In genomic region chr3:59774613-59775012, GRCh38 we compare ENCODE assay signal across 10 cellular contexts.
DNase-seq lines count a peak whose midpoint lies in the region; TF ChIP-seq lines count a peak whose summit lies in the region.
"Had no signal": no experiment of that assay in that cellular context is flagged by ENCODE, and none has a peak within 500 bp of the region (broad histone marks: within the 10 kb centered on the region; RNA-seq: fewer than 3 reads in every experiment).

No MANE protein-coding gene starts in this region.

- POLR2A ChIA-PET in PC-9 (lab: Charles Lee; ENCODE audit: unreplicated experiment) = no interaction called here

- H3K4me1 ChIP-seq in trophoblast cell (ENCODE audit: control insufficient read depth in 1 of 2, insufficient read depth in 2 of 2, low read length in 2 of 2) (peaks cover 4 to 9% of the 10 kb centered on the region in 2 experiments), PC-9 (replicated peaks; ENCODE audit: insufficient read depth) (no peaks in the 10 kb centered on the region)
- H3K4me1 ChIP-seq: adrenal gland had no signal

- H4K91ac ChIP-seq in trophoblast cell (ENCODE audit: low read depth, low read length) = no peak overlapping the region

- no peak overlapping the region for H4K12ac ChIP-seq in trophoblast cell (ENCODE audit: low read depth, low read length)

- no peak overlapping the region for H3K4ac ChIP-seq in trophoblast cell (ENCODE audit: low read depth, low read length)

- no peak overlapping the region for H2AK5ac ChIP-seq in trophoblast cell (ENCODE audit: low read length)

- H3K4me3 ChIP-seq in trophoblast cell (ENCODE audit: low read depth, low read length) (no peak overlapping the region), PC-9 (no peak overlapping the region)
- H3K4me3 ChIP-seq: adrenal gland had no signal

- H2AFZ ChIP-seq in trophoblast cell (ENCODE audit: insufficient read depth, low read length, poor library complexity) (no peak overlapping the region), PC-9 (no peak overlapping the region)

- H2BK5ac ChIP-seq in trophoblast cell (ENCODE audit: low read depth, low read length, poor library complexity) = no peak overlapping the region

- H3K27me3 ChIP-seq in trophoblast cell (ENCODE audit: insufficient read depth, low read length) = no peaks in the 10 kb centered on the region
- no peaks in the 10 kb centered on the region for H3K27me3 ChIP-seq in PC-9 (ENCODE audit: insufficient read depth, low read depth)
- H3K27me3 ChIP-seq: adrenal gland had no signal

- H3K9me3 ChIP-seq in trophoblast cell (ENCODE audit: insufficient read depth, low read depth, low read length) = peaks cover 1% of the 10 kb centered on the region
- H3K9me3 ChIP-seq in PC-9 (ENCODE audit: insufficient read depth, low read depth) = no peaks in the 10 kb centered on the region
- H3K9me3 ChIP-seq: adrenal gland had no signal

- H2BK12ac ChIP-seq in trophoblast cell (ENCODE audit: low read length) = no peak overlapping the region

- no peak overlapping the region for H3K9ac ChIP-seq in trophoblast cell (ENCODE audit: low read length)

- BruUV-seq in PC-9 (replicated peaks; lab: Mats Ljungman, UMichigan) = no TSS peak

- H3K18ac ChIP-seq in trophoblast cell (ENCODE audit: low read length) = no peak overlapping the region

- H4K8ac ChIP-seq in trophoblast cell (ENCODE audit: low read depth, low read length) = no peak overlapping the region

- H3K79me2 ChIP-seq in trophoblast cell (ENCODE audit: control insufficient read depth, insufficient read depth, low read length, poor library complexity) (no peaks in the 10 kb centered on the region), PC-9 (ENCODE audit: low read depth) (no peaks in the 10 kb centered on the region)

- H3K27ac ChIP-seq in trophoblast cell (ENCODE audit: low read depth, low read length) (no peak overlapping the region), PC-9 (no peak overlapping the region)
- H3K27ac ChIP-seq: adrenal gland had no signal

- WGBS in trophoblast cell (ENCODE audit: extremely low coverage, insufficient coverage, insufficient read length) = no CpG with 5 or more reads among the region's 5 CpGs

- CTCF ChIA-PET in PC-9 (lab: Charles Lee) = no interaction called here

- no peaks in the 10 kb centered on the region for H3K79me1 ChIP-seq in trophoblast cell (ENCODE audit: low read length)

- intact Hi-C loops in PC-9 (cut with micrococcal nuclease; ENCODE audit: unreplicated experiment) = no loop called here

- H4K20me1 ChIP-seq in PC-9 (ENCODE audit: insufficient read depth) = no peaks in the 10 kb centered on the region

- H3K36me3 ChIP-seq in trophoblast cell (ENCODE audit: control insufficient read depth in 1 of 2, insufficient read depth in 2 of 2, low read length in 2 of 2) (no peaks in the 10 kb centered on the region), PC-9 (ENCODE audit: low read depth) (no peaks in the 10 kb centered on the region)
- H3K36me3 ChIP-seq: adrenal gland had no signal

- no peak overlapping the region for H3K14ac ChIP-seq in trophoblast cell (ENCODE audit: low read length)

- no peak for TF ChIP-seq CTCF in PC-9 (conservative IDR thresholded peaks at IDR 0.05)

- DNase-seq in EH (ENCODE audit: low read depth) = peak; percentile 91
- peak; percentile 2 for DNase-seq in RKO (ENCODE audit: low spot score)
- DNase-seq in dedifferentiated amniotic fluid mesenchymal stem cell (ENCODE audit: extremely low spot score) = peak; percentile 76
- peak; percentile 56 to 88 for DNase-seq in trophoblast cell
- DNase-seq in DMS114 treated with DMSO at 0.1 percent for 48 hours (lab: John Stamatoyannopoulos, UW; ENCODE audit: unreplicated experiment) = no peak
- DNase-seq in PC-9 = no peak
- DNase-seq in SKM-1 treated with dmso at 0.1 percent for 144 hours (lab: John Stamatoyannopoulos, UW; ENCODE audit: unreplicated experiment) = no peak
- DNase-seq in NCI-H69 (lab: John Stamatoyannopoulos, UW) = no peak
- DNase-seq: adrenal gland; CD8-positive, alpha-beta T cell had no signal

- H3F3A ChIP-seq in PC-9 (ENCODE audit: insufficient read depth, low read depth) = no peaks in the 10 kb centered on the region

- H2BK120ac ChIP-seq in trophoblast cell (ENCODE audit: insufficient read depth, low read length, poor library complexity) = no peak overlapping the region

- H3K23ac ChIP-seq in trophoblast cell (ENCODE audit: low read length) = no peak overlapping the region

- no peak overlapping the region for H3K4me2 ChIP-seq in trophoblast cell (ENCODE audit: low read length)
- no peak overlapping the region for H3K4me2 ChIP-seq in PC-9

- no peaks in the 10 kb centered on the region for H3K9me2 ChIP-seq in PC-9 (ENCODE audit: insufficient read depth)

Comparison
In these comparisons a context has a peak if more than half of its experiments do, and no peak if none do; other contexts are left out.
1. DNase-seq: peak in EH (single experiment), RKO (single experiment), dedifferentiated amniotic fluid mesenchymal stem cell (single experiment) and trophoblast cell (2 of 2); none in DMS114 treated with DMSO at 0.1 percent for 48 hours (single experiment), PC-9 (0 of 2), SKM-1 treated with dmso at 0.1 percent for 144 hours (single experiment) and NCI-H69 (single experiment).